In genomic region chr1:93712741-93713140, GRCh38 we compare ENCODE assay signal across 25 cellular contexts.
"Had no signal": no experiment of that assay in that cellular context is flagged by ENCODE, and none has a peak within 500 bp of the region (broad histone marks: within the 10 kb centered on the region; RNA-seq: fewer than 3 reads in every experiment).

No MANE protein-coding gene starts in this region.

- H3K27ac ChIP-seq: adrenal gland, ascending aorta, brain microvascular endothelial cell, foreskin keratinocyte, thoracic aorta, vagina had no signal

- H3K27me3 ChIP-seq: adrenal gland, ascending aorta, brain microvascular endothelial cell, foreskin keratinocyte, vagina had no signal

- H3K36me3 ChIP-seq: adrenal gland, ascending aorta, brain microvascular endothelial cell, thoracic aorta, vagina had no signal

- H3K4me3 ChIP-seq: adrenal gland, ascending aorta, mucosa of descending colon, thoracic aorta, vagina had no signal

- ATAC-seq: activated CD4-positive, alpha-beta T cell treated with anti-CD3 and anti-CD28 coated beads for 36 hours; activated CD8-positive, alpha-beta memory T cell treated with anti-CD3 and anti-CD28 coated beads, Interleukin-2, amount 10 ng/mL, durations not matched to agents 7 days and 5 days; activated CD8-positive, alpha-beta T cell treated with anti-CD3 and anti-CD28 coated beads for 36 hours; foreskin keratinocyte; left colon; mucosa of descending colon had no signal

- H3K27ac Mint-ChIP-seq: activated B cell treated with CpG ODN at 0.5 μM for 24 hours; activated CD4-positive, alpha-beta T cell treated with anti-CD3 and anti-CD28 coated beads for 36 hours; activated CD8-positive, alpha-beta memory T cell treated with anti-CD3 and anti-CD28 coated beads, Interleukin-2, amount 10 ng/mL, durations not matched to agents 7 days and 5 days; activated CD8-positive, alpha-beta T cell treated with anti-CD3 and anti-CD28 coated beads for 36 hours; activated naive CD8-positive, alpha-beta T cell; activated T-helper 1 cell treated with anti-CD3 and anti-CD28 coated beads, Interleukin-12 subunit alpha, Interleukin-12 subunit beta, Interleukin-2, Interleukin-4 antibody, amounts not matched to agents 30 ng/mL and 10 ng/mL and 1 ng/mL, durations not matched to agents 14 hours and 24 hours and 36 hours; dendritic cell treated with granulocyte-macrophage colony-stimulating factor and Interleukin-4, amounts not matched to agents 40 ng/mL and 50 ng/mL, for 4 days; memory B cell; type B pancreatic cell had no signal

- H3K36me3 Mint-ChIP-seq: memory B cell, type B pancreatic cell had no signal

- H3K9me3 ChIP-seq: adrenal gland, ascending aorta, mucosa of descending colon, vagina had no signal

- H3K4me3 Mint-ChIP-seq: activated B cell treated with CpG ODN at 0.5 μM for 24 hours; activated CD4-positive, alpha-beta T cell treated with anti-CD3 and anti-CD28 coated beads for 36 hours; activated CD8-positive, alpha-beta memory T cell treated with anti-CD3 and anti-CD28 coated beads, Interleukin-2, amount 10 ng/mL, durations not matched to agents 7 days and 5 days; activated CD8-positive, alpha-beta T cell treated with anti-CD3 and anti-CD28 coated beads for 36 hours; activated naive CD8-positive, alpha-beta T cell; activated T-helper 1 cell treated with anti-CD3 and anti-CD28 coated beads, Interleukin-12 subunit alpha, Interleukin-12 subunit beta, Interleukin-2, Interleukin-4 antibody, amounts not matched to agents 30 ng/mL and 10 ng/mL and 1 ng/mL, durations not matched to agents 14 hours and 24 hours and 36 hours; dendritic cell treated with granulocyte-macrophage colony-stimulating factor and Interleukin-4, amounts not matched to agents 40 ng/mL and 50 ng/mL, for 4 days; memory B cell; neural crest cell; type B pancreatic cell had no signal

- H3K27me3 Mint-ChIP-seq: activated B cell treated with CpG ODN at 0.5 μM for 24 hours; activated naive CD8-positive, alpha-beta T cell; memory B cell had no signal

- DNase-seq: activated B cell treated with CpG ODN at 0.5 μM for 24 hours; activated CD4-positive, alpha-beta T cell treated with anti-CD3 and anti-CD28 coated beads for 36 hours; activated CD8-positive, alpha-beta memory T cell treated with anti-CD3 and anti-CD28 coated beads, Interleukin-2, amount 10 ng/mL, durations not matched to agents 7 days and 5 days; activated CD8-positive, alpha-beta T cell treated with anti-CD3 and anti-CD28 coated beads for 36 hours; activated gamma-delta T cell treated with Interleukin-2 at 50 U/mL for 16 hours; activated T-cell treated with anti-CD3 and anti-CD28 coated beads for 4 hours; adrenal gland; brain microvascular endothelial cell; caudate nucleus; effector CD4-positive, alpha-beta T cell; foreskin keratinocyte; left colon; mucosa of descending colon; retina; stimulated activated CD4-positive, alpha-beta T cell treated with anti-CD3 and anti-CD28 coated beads, Interleukin-2, amount 100 ng/mL, for 48 hours; stimulated activated naive CD4-positive, alpha-beta T cell treated with Interleukin-2 at 50 U/mL for 16 hours had no signal
